ENCODE assay signal across 30 cellular contexts in the genomic region with DNA sequence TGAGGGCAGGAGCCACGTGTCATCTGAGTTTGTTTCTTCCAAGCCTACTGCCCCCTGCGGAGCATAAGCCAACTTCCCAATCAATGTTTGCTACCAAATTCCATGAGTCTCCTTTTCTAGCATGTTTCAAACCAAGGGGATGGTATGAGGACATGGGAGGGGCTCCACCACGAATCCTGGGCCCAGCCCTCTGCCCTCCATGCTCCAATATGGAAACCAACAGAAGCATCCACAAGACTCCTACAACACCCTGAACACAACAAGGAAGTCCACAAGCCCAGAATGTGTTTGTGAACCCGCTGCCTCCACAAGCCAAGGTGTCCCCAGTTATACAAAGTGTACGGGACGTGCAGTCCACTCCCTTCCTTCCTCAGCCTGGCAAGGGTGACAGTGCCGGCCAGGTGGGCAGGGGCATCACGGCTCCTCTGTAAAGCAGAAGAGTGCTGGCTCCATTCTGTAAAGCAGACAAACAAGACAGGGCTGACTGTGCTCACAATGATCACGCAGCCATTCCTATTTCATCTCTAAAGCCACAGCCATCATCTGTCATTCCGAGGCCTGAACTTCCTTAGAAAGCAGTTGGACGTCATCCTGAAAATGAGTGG.
"Had no signal": no experiment of that assay in that cellular context is flagged by ENCODE, and none has a peak within 500 bp of the region (broad histone marks: within the 10 kb centered on the region; RNA-seq: fewer than 3 reads in every experiment).

No MANE protein-coding gene starts in this region.

- H3K4me3 ChIP-seq: Peyer's patch had no signal

- ATAC-seq: activated CD8-positive, alpha-beta T cell treated with anti-CD3 and anti-CD28 coated beads for 36 hours; activated T-cell treated with anti-CD3 and anti-CD28 coated beads, Interleukin-2, amount 50 U/mL, for 72 hours; activated T-helper 17 cell treated with anti-CD3 and anti-CD28 coated beads, Interleukin-2, amount 50 U/mL, for 72 hours; PC-3 had no signal

- H3K36me3 ChIP-seq: Peyer's patch, WERI-Rb-1 had no signal

- H3K27me3 ChIP-seq: Peyer's patch had no signal

- DNase-seq: activated CD4-positive, alpha-beta T cell treated with anti-CD3 and anti-CD28 coated beads for 1 hour; activated CD4-positive, alpha-beta T cell treated with anti-CD3 and anti-CD28 coated beads, Interleukin-2, amount 10 ng/mL, durations not matched to agents 24 days and 14 days; activated CD4-positive, alpha-beta T cell treated with anti-CD3 and anti-CD28 coated beads, Interleukin-2, amount 50 U/mL, for 4 hours; activated CD4-positive, CD25-positive, alpha-beta regulatory T cell; activated CD8-positive, alpha-beta T cell treated with anti-CD3 and anti-CD28 coated beads for 36 hours; activated effector memory CD4-positive, alpha-beta T cell treated with anti-CD3 and anti-CD28 coated beads, Interleukin-2, amount 50 U/mL, for 16 hours; activated naive CD4-positive, alpha-beta T cell; activated T-cell treated with anti-CD3 and anti-CD28 coated beads, Interleukin-2, amount 50 U/mL, for 1 hour; activated T-cell treated with anti-CD3 and anti-CD28 coated beads, Interleukin-2, amount 50 U/mL, for 72 hours; MM.1S; MV-4-11; NCI-H1092; NCI-H1436 treated with DMSO at 0.1 percent for 48 hours; NCI-H1694 treated with DMSO at 0.1 percent for 48 hours; NCI-H2029; NCI-H345; NCI-H526; NCI-H748 treated with DMSO at 0.1 percent for 48 hours; NK-92 treated with Interleukin-12 subunit alpha and Interleukin-12 subunit beta, amount 100 ng/mL, for 24 hours; PC-3; RPMI8226; SIG-M5; SW 1271; T-helper 1 cell; T-helper 2 cell; T-helper 9 cell; WERI-Rb-1 had no signal

- H3K27ac ChIP-seq: KMS-11, Peyer's patch, WERI-Rb-1 had no signal

- H3K4me1 ChIP-seq: Peyer's patch had no signal
